In the genomic region with DNA sequence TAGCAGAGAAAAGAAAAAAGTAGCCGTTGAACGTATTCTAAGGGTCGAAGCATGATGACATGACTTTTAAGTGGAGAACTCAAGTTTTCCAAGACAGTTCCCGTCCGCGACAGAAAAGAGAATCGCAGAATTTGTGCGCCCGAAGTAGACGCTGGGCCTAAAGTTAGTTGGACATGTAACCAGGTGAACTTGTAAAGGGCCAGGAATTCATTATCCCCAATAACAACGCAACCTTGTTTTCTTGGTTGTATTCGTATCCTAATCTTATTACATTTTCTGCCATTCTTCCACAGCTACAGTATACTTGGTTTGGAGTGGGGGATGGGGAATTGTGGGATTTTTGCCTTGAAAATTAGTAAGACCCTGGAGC, we compare ENCODE assay signal across 8 cellular contexts. TPM values are rescaled to one million over a fixed set of nuclear protein-coding genes. Genes with fewer than 3 reads are reported as not detected.
DNase-seq lines count a peak whose midpoint lies in the region; ATAC-seq and TF ChIP-seq lines count a peak whose summit lies in the region.

No MANE protein-coding gene starts in this region.

- H3K4me2 ChIP-seq in parathyroid adenoma (ENCODE audit: low read length): peak overlapping the region; percentile 85

- peaks cover 44% of the 10 kb centered on the region for H3K4me1 Mint-ChIP-seq in activated T-cell treated with anti-CD3 and anti-CD28 coated beads, Interleukin-2, amount 50 U/mL, for 4 hours (ENCODE audit: low read depth)

- peak overlapping the region; percentile 99 for H2AFZ ChIP-seq in parathyroid adenoma

- peak overlapping the region; percentile 88 for H3K4me3 ChIP-seq in fibroblast of mammary gland (ENCODE audit: control insufficient read depth, low read depth, low read length)
- H3K4me3 ChIP-seq in parathyroid adenoma (ENCODE audit: low read depth, low read length): peak overlapping the region; percentile 94

- H3K36me3 ChIP-seq in parathyroid adenoma (ENCODE audit: control insufficient read depth, insufficient read depth, low read length): no peaks in the 10 kb centered on the region

- TF ChIP-seq CTCF in fibroblast of mammary gland (conservative IDR thresholded peaks at IDR 0.05; ENCODE audit: control insufficient read depth, insufficient read depth, low read depth, low read length): no peak
- TF ChIP-seq CTCF in parathyroid adenoma (IDR thresholded peaks at IDR 0.05): no peak

- H3K27me3 ChIP-seq in parathyroid adenoma (ENCODE audit: control insufficient read depth, insufficient read depth, low read length): no peaks in the 10 kb centered on the region

- H3K27ac ChIP-seq in parathyroid adenoma: peak overlapping the region; percentile 30

- no peak for DNase-seq in activated T-cell treated with anti-CD3 and anti-CD28 coated beads, Interleukin-2, amount 50 U/mL, for 4 hours
- DNase-seq in activated T-cell treated with anti-CD3 and anti-CD28 coated beads, Interleukin-2, amount 50 U/mL, for 48 hours: no peak
- peak; percentile 58 for DNase-seq in activated CD4-positive, alpha-beta T cell treated with anti-CD3 and anti-CD28 coated beads for 48 hours
- DNase-seq in fibroblast of mammary gland (ENCODE audit: low read depth): peak; percentile 56

- no peak for ATAC-seq in activated T-cell treated with anti-CD3 and anti-CD28 coated beads, Interleukin-2, amount 50 U/mL, for 4 hours
- no peak for ATAC-seq in HG02623 (IDR thresholded peaks at IDR 0.05; ENCODE audit: unreplicated experiment)
- no peak for ATAC-seq in GM18909 (IDR thresholded peaks at IDR 0.05; ENCODE audit: poor library complexity, unreplicated experiment)
- no peak for ATAC-seq in HG03432 (IDR thresholded peaks at IDR 0.05; ENCODE audit: unreplicated experiment)

- peak overlapping the region; percentile 49 for H3K9ac ChIP-seq in parathyroid adenoma

- H3K4me1 ChIP-seq in parathyroid adenoma: peaks cover 12% of the 10 kb centered on the region

- peaks cover 12% of the 10 kb centered on the region for H3K36me3 Mint-ChIP-seq in activated T-cell treated with anti-CD3 and anti-CD28 coated beads, Interleukin-2, amount 50 U/mL, for 4 hours (ENCODE audit: insufficient read depth)

- peak overlapping the region; percentile 97 for H3K4me3 Mint-ChIP-seq in activated T-cell treated with anti-CD3 and anti-CD28 coated beads, Interleukin-2, amount 50 U/mL, for 4 hours

- peaks cover 32% of the 10 kb centered on the region for H3K79me2 ChIP-seq in parathyroid adenoma

- H3K27me3 Mint-ChIP-seq in activated T-cell treated with anti-CD3 and anti-CD28 coated beads, Interleukin-2, amount 50 U/mL, for 4 hours (ENCODE audit: low read depth): no peaks in the 10 kb centered on the region

- H3K9me3 ChIP-seq in parathyroid adenoma (ENCODE audit: control insufficient read depth, low read length): no peaks in the 10 kb centered on the region

- no peaks in the 10 kb centered on the region for H3K9me3 Mint-ChIP-seq in activated T-cell treated with anti-CD3 and anti-CD28 coated beads, Interleukin-2, amount 50 U/mL, for 4 hours

RNA-seq across cellular contexts. Expression of gene ITCH, which starts 0.9 kb away (rescaled TPM):
- 10 to 100 TPM; 41.6 to 45.6 (median 45.1) TPM for total RNA-seq in activated T-cell treated with anti-CD3 and anti-CD28 coated beads, Interleukin-2, amount 50 U/mL, for 4 hours

Comparison
In these comparisons a context has a peak if more than half of its experiments do, and no peak if none do; other contexts are left out.
1. DNase-seq: peak in activated CD4-positive, alpha-beta T cell treated with anti-CD3 and anti-CD28 coated beads for 48 hours (single experiment) and fibroblast of mammary gland (single experiment); none in activated T-cell treated with anti-CD3 and anti-CD28 coated beads, Interleukin-2, amount 50 U/mL, for 4 hours (single experiment) and activated T-cell treated with anti-CD3 and anti-CD28 coated beads, Interleukin-2, amount 50 U/mL, for 48 hours (0 of 2).